28 cellular contexts compared by ENCODE assay signal in the genomic region with DNA sequence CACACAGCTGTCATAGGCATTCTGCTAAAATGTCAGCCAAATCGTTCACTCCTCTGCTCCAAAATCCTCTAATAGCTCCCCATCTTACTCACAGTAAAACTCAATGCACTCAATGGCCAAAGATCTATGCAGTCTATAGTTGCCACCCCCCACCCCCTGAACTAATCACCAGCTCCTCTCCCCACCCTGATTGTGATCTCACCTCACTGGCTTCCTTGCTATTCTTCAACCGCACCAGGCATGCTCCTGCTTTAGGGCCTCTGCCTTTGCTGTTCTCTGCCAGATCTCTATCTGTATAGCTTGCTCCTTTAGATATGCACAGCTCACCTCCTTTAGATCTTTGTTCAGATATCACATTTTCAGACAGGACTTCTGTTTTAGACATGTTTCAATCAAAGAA. TPM values are rescaled to one million over a fixed set of nuclear protein-coding genes. Genes with fewer than 3 reads are reported as not detected.
DNase-seq lines count a peak whose midpoint lies in the region; ATAC-seq, FAIRE-seq and TF ChIP-seq lines count a peak whose summit lies in the region.
"Had no signal": no experiment of that assay in that cellular context is flagged by ENCODE, and none has a peak within 500 bp of the region (broad histone marks: within the 10 kb centered on the region; RNA-seq: fewer than 3 reads in every experiment).

No MANE protein-coding gene starts in this region.

- peaks cover 9% of the 10 kb centered on the region for H3K4me1 Mint-ChIP-seq in MCF 10A (ENCODE audit: insufficient read depth, unreplicated experiment)
- H3K4me1 Mint-ChIP-seq: activated naive CD4-positive, alpha-beta T cell treated with anti-CD3 and anti-CD28 coated beads, Interleukin-2, amount 50 U/mL, for 24 hours; neural progenitor cell had no signal

- POLR2A ChIA-PET in MCF 10A (lab: Yijun Ruan, JAX), result interaction anchor here (0.8 to 1.5 kb wide), 3 partner anchors 9 to 34 kb away, joined by 3 to 7 read pairs (median 3); partner anchors contain the start of gene SNX2

- intact Hi-C loops in mammary epithelial cell (cut with micrococcal nuclease) (no loop called here), MCF 10A (cut with micrococcal nuclease) (no loop called here)

- H3K4me3 ChIP-seq in mammary epithelial cell (replicated peaks in 1 of 3; ENCODE audit: insufficient read depth in 1 of 3, low read depth in 2 of 3, low read length in 3 of 3), result no peak overlapping the region
- no peak overlapping the region for H3K4me3 ChIP-seq in bronchial epithelial cell (ENCODE audit: low read depth, low read length)
- H3K4me3 ChIP-seq: lung, neural progenitor cell, prostate gland, sigmoid colon, suprapubic skin had no signal

- H3K27ac ChIP-seq in mammary epithelial cell (ENCODE audit: insufficient read depth, low read depth, low read length), result no peak overlapping the region
- H3K27ac ChIP-seq: 22Rv1, neural progenitor cell, prostate gland, sigmoid colon, suprapubic skin had no signal

- FAIRE-seq in bronchial epithelial cell (lab: Jason Lieb, UNC), result no peak
- FAIRE-seq: D721Med had no signal

- H3K36me3 ChIP-seq in mammary epithelial cell (ENCODE audit: insufficient read depth, low read length), result no peaks in the 10 kb centered on the region
- H3K36me3 ChIP-seq in bronchial epithelial cell (ENCODE audit: control insufficient read depth, insufficient read depth, low read length), result no peaks in the 10 kb centered on the region
- H3K36me3 ChIP-seq: neural progenitor cell, prostate gland, sigmoid colon, suprapubic skin had no signal

- CTCF ChIA-PET in mammary epithelial cell (lab: Charles Lee; ENCODE audit: low non-redundant PET) (no interaction called here), MCF 10A (lab: Yijun Ruan, JAX) (interaction anchor here (0.7 to 4.1 kb wide), 5 partner anchors 10 to 85 kb away, joined by 3 to 15 read pairs (median 3); no protein-coding TSS in a partner anchor)

- DNase-seq in mammary epithelial cell (peak; percentile 37), MCF 10A (ENCODE audit: unreplicated experiment) (no peak), bronchial epithelial cell (ENCODE audit: low read depth) (peak; percentile 31), kidney glomerular epithelial cell (lab: John Stamatoyannopoulos, UW) (peak; percentile 15), inferior parietal cortex (ENCODE audit: extremely low spot score) (no peak), mucosa of gallbladder (ENCODE audit: low spot score) (no peak)
- DNase-seq: activated B cell treated with CpG ODN at 0.5 μM for 24 hours; activated CD4-positive, alpha-beta T cell treated with anti-CD3 and anti-CD28 coated beads, Interleukin-2, amount 50 U/mL, for 4 hours; anterior cingulate cortex; GOT3; NCI-H1105; NCI-H2029; NCI-H526 treated with DMSO at 0.1 percent for 48 hours; SIG-M5; sigmoid colon; stimulated activated CD4-positive, alpha-beta T cell treated with anti-CD3 and anti-CD28 coated beads, Interleukin-15, amount 100 ng/mL, for 24 hours; stimulated activated naive CD4-positive, alpha-beta T cell had no signal

- dilution Hi-C loops in mammary epithelial cell (cut with HindIII; ENCODE audit: low sequenced_read_pairs), result no loop called here

- H3K4me1 ChIP-seq in mammary epithelial cell (ENCODE audit: insufficient read depth, low read length), result no peaks in the 10 kb centered on the region
- H3K4me1 ChIP-seq: neural progenitor cell, prostate gland, suprapubic skin had no signal

- no peak overlapping the region for H3K4me2 ChIP-seq in mammary epithelial cell (ENCODE audit: insufficient read depth, low read depth, low read length)
- H3K4me2 ChIP-seq: neural progenitor cell had no signal

- no peaks in the 10 kb centered on the region for H3K9me3 ChIP-seq in mammary epithelial cell (replicated peaks; ENCODE audit: insufficient read depth, low read length)
- H3K9me3 ChIP-seq: prostate gland, sigmoid colon, suprapubic skin had no signal

- no peaks in the 10 kb centered on the region for H3K79me2 ChIP-seq in mammary epithelial cell (ENCODE audit: insufficient read depth, low read length)

- no peak overlapping the region for H2AFZ ChIP-seq in mammary epithelial cell (ENCODE audit: low read depth, low read length)
- H2AFZ ChIP-seq: neural progenitor cell had no signal

- no peaks in the 10 kb centered on the region for H3K9me3 Mint-ChIP-seq in MCF 10A (ENCODE audit: unreplicated experiment)
- H3K9me3 Mint-ChIP-seq: activated B cell treated with CpG ODN at 0.5 μM for 24 hours; activated naive CD4-positive, alpha-beta T cell treated with anti-CD3 and anti-CD28 coated beads, Interleukin-2, amount 50 U/mL, for 24 hours; activated T-helper 1 cell treated with anti-CD3 and anti-CD28 coated beads, Interleukin-12 subunit alpha, Interleukin-12 subunit beta, Interleukin-2, Interleukin-4 antibody, amounts not matched to agents 30 ng/mL and 10 ng/mL and 1 ng/mL, durations not matched to agents 14 hours and 24 hours and 36 hours; neural progenitor cell had no signal

- no peak overlapping the region for H3K9ac ChIP-seq in mammary epithelial cell (ENCODE audit: insufficient read depth, low read length)
- H3K9ac ChIP-seq: neural progenitor cell had no signal

- no peak overlapping the region for H3K27ac Mint-ChIP-seq in MCF 10A (ENCODE audit: low read depth, unreplicated experiment)
- H3K27ac Mint-ChIP-seq: activated B cell treated with CpG ODN at 0.5 μM for 24 hours; activated naive CD4-positive, alpha-beta T cell treated with anti-CD3 and anti-CD28 coated beads, Interleukin-2, amount 50 U/mL, for 24 hours; activated T-helper 1 cell treated with anti-CD3 and anti-CD28 coated beads, Interleukin-12 subunit alpha, Interleukin-12 subunit beta, Interleukin-2, Interleukin-4 antibody, amounts not matched to agents 30 ng/mL and 10 ng/mL and 1 ng/mL, durations not matched to agents 14 hours and 24 hours and 36 hours; neural progenitor cell had no signal

- 80% methylated on average over 2 of the region's 2 CpGs for WGBS in mammary epithelial cell (ENCODE audit: low coverage, missing lambda C conversion rate)

- no peaks in the 10 kb centered on the region for H4K20me1 ChIP-seq in mammary epithelial cell (ENCODE audit: insufficient read depth, low read length)

- H3K27me3 Mint-ChIP-seq in MCF 10A (ENCODE audit: insufficient read depth, unreplicated experiment), result no peaks in the 10 kb centered on the region
- H3K27me3 Mint-ChIP-seq: activated B cell treated with CpG ODN at 0.5 μM for 24 hours had no signal

- no TSS peak for BruUV-seq in mammary epithelial cell (replicated peaks; lab: Mats Ljungman, UMichigan)
- BruUV-seq in MCF 10A (replicated peaks; lab: Mats Ljungman, UMichigan), result no TSS peak

- in situ Hi-C loops in mammary epithelial cell (cut with MboI; ENCODE audit: low sequenced_read_pairs in 2 of 2), result no loop called here

- TF ChIP-seq CTCF in mammary epithelial cell (conservative IDR thresholded peaks at IDR 0.05 in 1 of 2, IDR thresholded peaks at IDR 0.05 in 1 of 2; ENCODE audit: extremely low read depth in 1 of 2, insufficient read depth in 1 of 2, low read depth in 1 of 2, low read length in 2 of 2), result no peak
- TF ChIP-seq CTCF in MCF 10A (IDR thresholded peaks at IDR 0.05; ENCODE audit: unreplicated experiment), result no peak
- TF ChIP-seq CTCF in bronchial epithelial cell (IDR thresholded peaks at IDR 0.05; ENCODE audit: insufficient read depth, low read length, severe bottlenecking), result no peak

- H3K36me3 Mint-ChIP-seq in MCF 10A (ENCODE audit: insufficient read depth, unreplicated experiment), result no peaks in the 10 kb centered on the region
- H3K36me3 Mint-ChIP-seq: activated naive CD4-positive, alpha-beta T cell treated with anti-CD3 and anti-CD28 coated beads, Interleukin-2, amount 50 U/mL, for 24 hours; neural progenitor cell had no signal

- ATAC-seq in GM21447 (IDR thresholded peaks at IDR 0.05; ENCODE audit: unreplicated experiment) (no peak), HG02678 (IDR thresholded peaks at IDR 0.05; ENCODE audit: unreplicated experiment) (no peak)
- ATAC-seq: Panc1 had no signal

- no peak overlapping the region for H3K4me3 Mint-ChIP-seq in MCF 10A (ENCODE audit: unreplicated experiment)
- H3K4me3 Mint-ChIP-seq: activated B cell treated with CpG ODN at 0.5 μM for 24 hours; activated naive CD4-positive, alpha-beta T cell treated with anti-CD3 and anti-CD28 coated beads, Interleukin-2, amount 50 U/mL, for 24 hours; activated T-helper 1 cell treated with anti-CD3 and anti-CD28 coated beads, Interleukin-12 subunit alpha, Interleukin-12 subunit beta, Interleukin-2, Interleukin-4 antibody, amounts not matched to agents 30 ng/mL and 10 ng/mL and 1 ng/mL, durations not matched to agents 14 hours and 24 hours and 36 hours; neural progenitor cell had no signal

- H3K27me3 ChIP-seq in mammary epithelial cell (ENCODE audit: insufficient read depth, low read length), result no peaks in the 10 kb centered on the region
- no peaks in the 10 kb centered on the region for H3K27me3 ChIP-seq in bronchial epithelial cell (ENCODE audit: control insufficient read depth, insufficient read depth, low read length)
- H3K27me3 ChIP-seq: neural progenitor cell, sigmoid colon had no signal

RNA-seq across cellular contexts. Expression of gene SNX2, which starts 33.2 kb away (rescaled TPM):
- total RNA-seq in mammary epithelial cell (10 to 100 TPM; 42.0 to 64.9 TPM), MCF 10A (2022) (94.9 and 120 TPM in 2 replicates), bronchial epithelial cell (48.4 and 62.7 TPM in 2 replicates), mucosa of gallbladder (64.7 TPM)
- 32.7 TPM for polyA plus RNA-seq in mammary epithelial cell
- polyA minus RNA-seq in mammary epithelial cell, result 24.5 TPM

Comparison
In these comparisons a context has a peak if more than half of its experiments do, and no peak if none do; other contexts are left out.
1. DNase-seq: peak in mammary epithelial cell (single experiment), bronchial epithelial cell (single experiment) and kidney glomerular epithelial cell (single experiment); none in MCF 10A (single experiment), inferior parietal cortex (single experiment) and mucosa of gallbladder (single experiment).